8 cellular contexts compared by ENCODE assay signal in the genomic region with DNA sequence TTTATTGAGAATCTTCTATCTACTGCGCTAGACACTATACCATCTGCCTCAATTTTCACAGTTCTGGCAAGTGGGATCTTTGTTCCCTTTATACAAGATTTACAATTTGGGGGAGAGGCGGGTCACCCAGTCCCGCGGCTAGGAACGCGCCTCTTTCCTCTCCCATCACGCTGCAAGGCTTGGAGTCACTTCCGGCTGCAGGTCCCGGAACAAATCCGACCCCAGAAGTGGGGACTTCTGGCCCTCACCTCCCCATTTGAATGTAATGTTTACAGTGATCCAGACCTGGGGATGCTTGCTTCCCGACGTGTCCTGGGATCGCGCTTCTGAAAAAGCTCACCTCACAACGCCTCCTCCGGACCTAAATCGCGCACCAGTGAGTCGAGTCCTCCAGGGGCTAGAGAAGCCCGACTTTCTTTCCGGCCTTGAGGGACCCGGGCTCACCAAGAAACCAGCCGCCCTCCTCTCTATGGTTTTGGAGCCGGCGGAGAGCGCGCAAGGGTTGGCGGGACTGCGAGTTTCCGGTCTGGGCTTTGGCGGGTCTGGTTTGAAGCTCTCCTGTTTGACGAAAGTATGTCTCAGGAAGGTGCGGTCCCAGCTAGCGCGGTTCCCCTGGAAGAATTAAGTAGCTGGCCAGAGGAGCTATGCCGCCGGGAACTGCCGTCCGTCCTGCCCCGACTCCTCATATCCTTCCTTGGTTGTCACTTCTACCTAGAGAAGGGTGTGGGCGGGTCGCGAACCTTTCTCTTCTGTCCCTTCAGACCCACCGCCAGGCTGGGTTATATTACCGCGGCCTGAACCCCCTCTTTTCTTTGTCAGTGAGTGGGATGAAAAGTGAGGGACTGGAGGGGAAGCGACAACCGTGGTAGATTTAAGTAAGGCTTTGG. TPM values are rescaled to one million over a fixed set of nuclear protein-coding genes. Genes with fewer than 3 reads are reported as not detected.
A peak's percentile ranks its signal among the peaks of the same experiment; 100 is the strongest.
DNase-seq lines count a peak whose midpoint lies in the region; ATAC-seq, FAIRE-seq and TF ChIP-seq lines count a peak whose summit lies in the region.

Gene METTL18, minus strand, starts transcription at position 378 of the 887 bp plus-strand sequence. CDS start 1,212 bp downstream, outside the sequence.

- peaks cover 37% of the 10 kb centered on the region for H3K79me2 ChIP-seq in smooth muscle cell (ENCODE audit: low read depth)

- peak; percentile 84 for ATAC-seq in GM18873 (IDR thresholded peaks at IDR 0.05; ENCODE audit: low FRiP score, unreplicated experiment)
- peak; percentile 95 for ATAC-seq in HG03139 (IDR thresholded peaks at IDR 0.05; ENCODE audit: unreplicated experiment)

- no peaks in the 10 kb centered on the region for H3F3A ChIP-seq in smooth muscle cell (ENCODE audit: low read depth)

- H3K4me1 ChIP-seq in smooth muscle cell (ENCODE audit: low read depth) = peaks cover 18% of the 10 kb centered on the region

- WGBS in smooth muscle cell (ENCODE audit: low lambda C conversion rate) = under 1% methylated on average over 48 of the region's 48 CpGs

- H3K9me3 ChIP-seq in WERI-Rb-1 (ENCODE audit: severe bottlenecking) (no peaks in the 10 kb centered on the region), smooth muscle cell (replicated peaks; ENCODE audit: low read depth) (no peaks in the 10 kb centered on the region)

- H3K27me3 ChIP-seq in WERI-Rb-1 (ENCODE audit: insufficient read depth, low read depth, severe bottlenecking) (no peaks in the 10 kb centered on the region), bronchial epithelial cell (ENCODE audit: control insufficient read depth, insufficient read depth, low read length) (no peaks in the 10 kb centered on the region), smooth muscle cell (ENCODE audit: low read depth) (no peaks in the 10 kb centered on the region)

- peak within 1 kb of the TSS; percentile 96 for H2AFZ ChIP-seq in smooth muscle cell (ENCODE audit: low read depth)

- H3K36me3 ChIP-seq in WERI-Rb-1 = no peaks in the 10 kb centered on the region
- peaks cover under 1% of the 10 kb centered on the region for H3K36me3 ChIP-seq in bronchial epithelial cell (ENCODE audit: control insufficient read depth, insufficient read depth, low read length)
- no peaks in the 10 kb centered on the region for H3K36me3 ChIP-seq in smooth muscle cell (ENCODE audit: low read depth)

- H3K4me2 ChIP-seq in smooth muscle cell = peak within 1 kb of the TSS; percentile 95

- TF ChIP-seq CTCF in WERI-Rb-1 (IDR thresholded peaks at IDR 0.05; ENCODE audit: low read depth, low read length) (no peak), bronchial epithelial cell (IDR thresholded peaks at IDR 0.05; ENCODE audit: insufficient read depth, low read length, severe bottlenecking) (no peak), smooth muscle cell (IDR thresholded peaks at IDR 0.05; ENCODE audit: borderline replicate concordance, insufficient read depth, poor library complexity, severe bottlenecking) (no peak)

- FAIRE-seq in bronchial epithelial cell (lab: Jason Lieb, UNC) = no peak

- DNase-seq in ACHN (peak; percentile 96), NCI-H2227 (lab: John Stamatoyannopoulos, UW; ENCODE audit: unreplicated experiment) (peak; percentile 97), WERI-Rb-1 (peak; percentile 85), bronchial epithelial cell (ENCODE audit: low read depth) (peak; percentile 90), iPS-NIHi7 (ENCODE audit: extremely low spot score) (peak; percentile 93), smooth muscle cell (lab: John Stamatoyannopoulos, UW; ENCODE audit: unreplicated experiment) (peak; percentile 70)

- no peaks in the 10 kb centered on the region for H4K20me1 ChIP-seq in smooth muscle cell (ENCODE audit: low read depth)

- H3K9ac ChIP-seq in smooth muscle cell (ENCODE audit: low read depth) = peak within 1 kb of the TSS; percentile 82

- H3K27ac ChIP-seq in WERI-Rb-1 (peak within 1 kb of the TSS; percentile 84), smooth muscle cell (ENCODE audit: low read depth) (peak within 1 kb of the TSS; percentile 63)

- H3K4me3 ChIP-seq in WERI-Rb-1 (ENCODE audit: low read depth, low read length) = peak within 1 kb of the TSS; percentile 77
- H3K4me3 ChIP-seq in bronchial epithelial cell (ENCODE audit: low read depth, low read length) = peak within 1 kb of the TSS; percentile 77
- H3K4me3 ChIP-seq in smooth muscle cell = peak within 1 kb of the TSS; percentile 85

- in situ Hi-C loops in ACHN (cut with HindIII; ENCODE audit: low pct_ligation_motif_present, low pct_unique_long_range_greater_than_20kb, low sequenced_read_pairs) = no loop called here

RNA-seq across cellular contexts. Expression of gene METTL18, which starts in this region (rescaled TPM):
- total RNA-seq in bronchial epithelial cell (4.7 and 4.9 TPM in 2 replicates), smooth muscle cell (5.2 and 6.1 TPM in 2 replicates)
- polyA plus RNA-seq in smooth muscle cell = 5.2 and 5.4 TPM in 2 replicates

Comparison
In these comparisons a context has a peak if more than half of its experiments do, and no peak if none do; other contexts are left out.
1. Peak in every context shown above with its lines: DNase-seq, ATAC-seq, H3K4me3 ChIP-seq and H3K27ac ChIP-seq.